Comparison of ENCODE assay signal across 8 cellular contexts in the genomic region with DNA sequence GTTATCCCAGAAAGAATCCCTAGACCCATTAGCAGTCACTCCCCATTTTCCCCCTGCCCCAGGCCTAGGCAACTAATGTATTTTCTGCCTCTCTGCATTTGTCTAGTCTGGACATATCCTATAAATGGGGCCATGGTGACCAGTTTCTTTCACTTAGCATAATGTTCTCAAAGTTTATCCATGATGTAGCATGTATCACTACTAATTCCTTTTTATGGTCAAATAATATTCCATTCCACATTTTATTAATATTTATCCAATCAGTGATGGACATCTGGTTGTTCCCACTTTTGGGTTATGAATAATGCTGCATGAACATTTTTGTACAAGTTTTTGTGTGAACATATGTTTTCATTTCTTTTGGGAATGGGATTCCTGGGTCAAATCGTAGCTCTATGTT. TPM values are rescaled to one million over a fixed set of nuclear protein-coding genes. Genes with fewer than 3 reads are reported as not detected.
DNase-seq lines count a peak whose midpoint lies in the region; ATAC-seq, FAIRE-seq and TF ChIP-seq lines count a peak whose summit lies in the region.

No MANE protein-coding gene starts in this region.

- peaks cover 2% of the 10 kb centered on the region for H3K36me3 Mint-ChIP-seq in T-helper 2 cell treated with Interferon-gamma antibody and Interleukin-4, amounts not matched to agents 5 μg/mL and 100 μg/mL, for 36 hours (ENCODE audit: low read depth)

- H4K20me1 ChIP-seq in K562 (replicated peaks; ENCODE audit: control insufficient read depth, insufficient read depth, low read length): no peaks in the 10 kb centered on the region

- intact Hi-C loops in K562 (cut with micrococcal nuclease) (no loop called here), left lung (cut with DNase I) (no loop called here)

- no peak for TF ChIP-seq RAD21 in K562 (CRISPR knock-in tag; conservative IDR thresholded peaks at IDR 0.05 in 1 of 2, IDR thresholded peaks at IDR 0.05 in 1 of 2)

- DNase-seq in T-helper 2 cell treated with Interferon-gamma antibody and Interleukin-4, amounts not matched to agents 5 μg/mL and 100 μg/mL, for 36 hours (ENCODE audit: low spot score): no peak
- DNase-seq in T-helper 2 cell (no peak), K562 (ENCODE audit: extremely low read depth in 1 of 4, low spot score in 3 of 4) (peak in 1 of 4 experiments; percentile 30), left lung (no peak), kidney glomerular epithelial cell (lab: John Stamatoyannopoulos, UW) (no peak), GM10266 (ENCODE audit: extremely low spot score) (no peak)

- H3K27me3 Mint-ChIP-seq in T-helper 2 cell treated with Interferon-gamma antibody and Interleukin-4, amounts not matched to agents 5 μg/mL and 100 μg/mL, for 36 hours (ENCODE audit: low read depth): peaks cover 56% of the 10 kb centered on the region

- H3K4me1 ChIP-seq in K562 (replicated peaks in 1 of 2; ENCODE audit: control insufficient read depth in 2 of 2, insufficient read depth in 2 of 2, low read length in 2 of 2): peaks cover 19 to 28% of the 10 kb centered on the region in 2 experiments
- peaks cover 7 to 55% of the 10 kb centered on the region in 2 donors for H3K4me1 ChIP-seq in left lung
- H3K4me1 ChIP-seq in stomach smooth muscle (ENCODE audit: control insufficient read depth, insufficient read depth, low read length): no peaks in the 10 kb centered on the region

- H3K4me1 Mint-ChIP-seq in T-helper 2 cell treated with Interferon-gamma antibody and Interleukin-4, amounts not matched to agents 5 μg/mL and 100 μg/mL, for 36 hours (ENCODE audit: low read depth): peaks cover 12% of the 10 kb centered on the region

- 4% methylated on average over 1 of the region's 1 CpG for WGBS in K562 (ENCODE audit: insufficient coverage, low coverage, missing lambda C conversion rate)

- no peaks in the 10 kb centered on the region for H3K9me1 ChIP-seq in K562 (ENCODE audit: control insufficient read depth, insufficient read depth, low read length)

- H3K36me3 ChIP-seq in K562 (ENCODE audit: control insufficient read depth, insufficient read depth, low read length): peaks cover 4% of the 10 kb centered on the region; the same call in 2 of the 3 replicates
- H3K36me3 ChIP-seq in left lung: no peaks in the 10 kb centered on the region
- no peaks in the 10 kb centered on the region for H3K36me3 ChIP-seq in stomach smooth muscle (ENCODE audit: control insufficient read depth in 2 of 2, insufficient read depth in 2 of 2, low read length in 2 of 2)

- CTCF ChIA-PET in K562 (lab: Yijun Ruan, JAX; ENCODE audit: low intra/inter-chr PET ratio): no interaction called here

- H2AFZ ChIP-seq in K562 (ENCODE audit: low read depth, low read length): 0 out of 2 replicates have a peak overlapping the region, but pooled peaks have one; percentile 84

- peak overlapping the region; percentile 3 to 94; a peak in 2 of 4 replicates for H3K9ac ChIP-seq in K562 (ENCODE audit: insufficient read depth in 1 of 2, low read depth in 2 of 2, low read length in 2 of 2)
- peak overlapping the region in 1 of 2 donors; percentile 76 for H3K9ac ChIP-seq in stomach smooth muscle (ENCODE audit: low read length in 2 of 2)

- H3K27me3 ChIP-seq in K562 (ENCODE audit: control insufficient read depth in 2 of 2, insufficient read depth in 2 of 2, low read length in 2 of 2) (no peaks in the 10 kb centered on the region), left lung (no peaks in the 10 kb centered on the region), stomach smooth muscle (ENCODE audit: control insufficient read depth in 1 of 2, insufficient read depth in 2 of 2, low read length in 2 of 2) (no peaks in the 10 kb centered on the region)

- POLR2A ChIA-PET in K562 (lab: Yijun Ruan, JAX): interaction anchor here (0.7 to 1.0 kb wide), 2 partner anchors 45 to 135 kb away, joined by 3 read pairs; no protein-coding TSS in a partner anchor

- TSS peak; percentile 60 for BruUV-seq in K562 (replicated peaks; lab: Mats Ljungman, UMichigan)

- H3K4me3 ChIP-seq in K562: peak overlapping the region; percentile 77
- peak overlapping the region; percentile 81 to 86 for H3K4me3 ChIP-seq in left lung
- H3K4me3 ChIP-seq in stomach smooth muscle (ENCODE audit: low read length in 2 of 2): peak overlapping the region; percentile 87 to 89

- TF ChIP-seq POLR2A in K562 (conservative IDR thresholded peaks at IDR 0.05): no peak

- H3K9me3 Mint-ChIP-seq in T-helper 2 cell treated with Interferon-gamma antibody and Interleukin-4, amounts not matched to agents 5 μg/mL and 100 μg/mL, for 36 hours: no peaks in the 10 kb centered on the region

- no peak for TF ChIP-seq EP300 in K562 (IDR thresholded peaks at IDR 0.05; ENCODE audit: low read length)

- H3K79me2 ChIP-seq in K562 (ENCODE audit: control insufficient read depth, insufficient read depth, low read length): peaks cover 81% of the 10 kb centered on the region

- H3K9me3 ChIP-seq in K562 (replicated peaks; ENCODE audit: control insufficient read depth, insufficient read depth, low read depth, low read length) (no peaks in the 10 kb centered on the region), left lung (no peaks in the 10 kb centered on the region), stomach smooth muscle (ENCODE audit: control insufficient read depth in 2 of 2, low read length in 2 of 2) (no peaks in the 10 kb centered on the region)

- ATAC-seq in K562: peak; percentile 10; the same call in 2 of the 3 replicates
- no peak for ATAC-seq in left lung
- no peak for ATAC-seq in HG02798 (IDR thresholded peaks at IDR 0.05; ENCODE audit: poor library complexity, unreplicated experiment)

- H3K27ac ChIP-seq in K562 (ENCODE audit: extremely low read depth, low read depth, low read length) (peak overlapping the region; percentile 96), left lung (peak overlapping the region; percentile 96 to 99), stomach smooth muscle (ENCODE audit: low read length) (peak overlapping the region; percentile 95)

- peak; percentile 11 for FAIRE-seq in K562 (lab: Jason Lieb, UNC)

- H3K4me3 Mint-ChIP-seq in T-helper 2 cell treated with Interferon-gamma antibody and Interleukin-4, amounts not matched to agents 5 μg/mL and 100 μg/mL, for 36 hours: peak overlapping the region; percentile 45

- no peak overlapping the region for H3K27ac Mint-ChIP-seq in T-helper 2 cell treated with Interferon-gamma antibody and Interleukin-4, amounts not matched to agents 5 μg/mL and 100 μg/mL, for 36 hours

- H3K4me2 ChIP-seq in K562 (ENCODE audit: insufficient read depth, low read length): peak overlapping the region; percentile 95

- TF ChIP-seq CTCF in K562 (IDR thresholded peaks at IDR 0.05 in 2 of 3, conservative IDR thresholded peaks at IDR 0.05 in 1 of 3; ENCODE audit: insufficient read depth in 2 of 3, low read depth in 1 of 3, low read length in 3 of 3) (no peak), left lung (IDR thresholded peaks at IDR 0.05) (no peak), GM10266 (IDR thresholded peaks at IDR 0.05; ENCODE audit: control insufficient read depth, insufficient read depth, low read depth, missing control alignments) (no peak)

- in situ Hi-C loops in K562 (cut with MboI): no loop called here

TF ChIP-seq in K562, 482 proteins besides CTCF, POLR2A, EP300 and RAD21 (continues in another document):
- TF ChIP-seq ZNF347 (CRISPR knock-in tag; IDR thresholded peaks at IDR 0.05; ENCODE audit: low read depth): no peak
- TF ChIP-seq, protein P1, sequence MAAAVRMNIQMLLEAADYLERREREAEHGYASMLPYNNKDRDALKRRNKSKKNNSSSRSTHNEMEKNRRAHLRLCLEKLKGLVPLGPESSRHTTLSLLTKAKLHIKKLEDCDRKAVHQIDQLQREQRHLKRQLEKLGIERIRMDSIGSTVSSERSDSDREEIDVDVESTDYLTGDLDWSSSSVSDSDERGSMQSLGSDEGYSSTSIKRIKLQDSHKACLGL (CRISPR knock-in tag; IDR thresholded peaks at IDR 0.05; ENCODE audit: borderline replicate concordance, poor library complexity, severe bottlenecking): no peak
- TF ChIP-seq BCL6 (CRISPR knock-in tag; IDR thresholded peaks at IDR 0.05): no peak
- TF ChIP-seq, protein P2, sequence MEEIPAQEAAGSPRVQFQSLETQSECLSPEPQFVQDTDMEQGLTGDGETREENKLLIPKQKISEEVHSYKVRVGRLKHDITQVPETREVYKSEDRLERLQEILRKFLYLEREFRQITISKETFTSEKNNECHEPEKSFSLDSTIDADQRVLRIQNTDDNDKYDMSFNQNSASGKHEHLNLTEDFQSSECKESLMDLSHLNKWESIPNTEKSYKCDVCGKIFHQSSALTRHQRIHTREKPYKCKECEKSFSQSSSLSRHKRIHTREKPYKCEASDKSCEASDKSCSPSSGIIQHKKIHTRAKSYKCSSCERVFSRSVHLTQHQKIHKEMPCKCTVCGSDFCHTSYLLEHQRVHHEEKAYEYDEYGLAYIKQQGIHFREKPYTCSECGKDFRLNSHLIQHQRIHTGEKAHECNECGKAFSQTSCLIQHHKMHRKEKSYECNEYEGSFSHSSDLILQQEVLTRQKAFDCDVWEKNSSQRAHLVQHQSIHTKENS (CRISPR knock-in tag; IDR thresholded peaks at IDR 0.05): no peak
- no peak for TF ChIP-seq RBM34 (IDR thresholded peaks at IDR 0.05; ENCODE audit: borderline replicate concordance, insufficient read depth, low read length)
- TF ChIP-seq DACH1 (IDR thresholded peaks at IDR 0.05; ENCODE audit: partially characterized antibody): peak; percentile 30
- TF ChIP-seq ZNF316 (IDR thresholded peaks at IDR 0.05): 0 out of 2 replicates have a peak, but pooled peaks have one; percentile 39

RNA-seq across cellular contexts. Expression of a gene that starts 1.5 kb away (rescaled TPM):
- 11.0 and 47.8 TPM in 2 replicates for total RNA-seq in K562 (2011; cell fraction: chromatin; rRNA removed; ENCODE audit: low replicate concordance)
- total RNA-seq in K562 (2011; cell fraction: nucleolus; rRNA removed): 3.8 and 7.4 TPM in 2 replicates
- total RNA-seq in K562 (2011; cell fraction: nucleoplasm; rRNA removed): 12.0 and 16.2 TPM in 2 replicates
- total RNA-seq in K562 (2014; rRNA removed) (3.9 and 6.5 TPM in 2 replicates), K562 (2014; rRNA removed; fragmentation: Illumina TruSeq; extraction: Trizol) (9.1 and 11.0 TPM in 2 replicates), K562 (2015; rRNA removed; fragmentation: Illumina TruSeq; extraction: Trizol) (6.9 and 8.3 TPM in 2 replicates), K562 (2021) (12.2 and 12.4 TPM in 2 replicates), left lung (10 to 100 TPM; 57.9 to 71.1 TPM)
- polyA plus RNA-seq in K562 (2011; rRNA removed) (12.2 and 13.4 TPM in 2 replicates), K562 (2014; fragmentation: Illumina TruSeq; extraction: Trizol) (6.5 and 9.6 TPM in 2 replicates), K562 (2014; fragmentation: Nextera tagmentation; extraction: Ambion mirVana) (1 to 10 TPM; 4.4 to 5.1 TPM), K562 (2014; rRNA removed) (5.4 and 5.5 TPM in 2 replicates)
- polyA plus RNA-seq in K562 (2011; cell fraction: cytosol; rRNA removed): 6.9 and 8.6 TPM in 2 replicates
- 30.3 and 31.1 TPM in 2 replicates for polyA plus RNA-seq in K562 (2011; cell fraction: nucleus; rRNA removed)
- polyA plus RNA-seq in K562 (2012): 5.6 and 6.0 TPM in 2 replicates
- polyA minus RNA-seq in K562 (2011; rRNA and poly(A)+ RNA removed): 19.8 and 25.5 TPM in 2 replicates
- 11.5 and 15.2 TPM in 2 replicates for polyA minus RNA-seq in K562 (2011; cell fraction: cytosol; rRNA and poly(A)+ RNA removed)
- polyA minus RNA-seq in K562 (2011; cell fraction: nucleus; rRNA and poly(A)+ RNA removed): 12.1 and 17.8 TPM in 2 replicates
